Comparison of ENCODE assay signal across 20 cellular contexts in genomic region chr6:128598561-128598960, GRCh38.
DNase-seq lines count a peak whose midpoint lies in the region; ATAC-seq, FAIRE-seq and TF ChIP-seq lines count a peak whose summit lies in the region.
"Had no signal": no experiment of that assay in that cellular context is flagged by ENCODE, and none has a peak within 500 bp of the region (broad histone marks: within the 10 kb centered on the region; RNA-seq: fewer than 3 reads in every experiment).

No MANE protein-coding gene starts in this region.

- RAD21 ChIA-PET in GM12878 (lab: Charles Lee; ENCODE audit: unreplicated experiment) = no interaction called here

- no peak for TF ChIP-seq RAD21 in GM12878 (IDR thresholded peaks at IDR 0.05; ENCODE audit: insufficient read depth, low read depth, low read length)

- no peak overlapping the region for H3K4me3 Mint-ChIP-seq in activated T-cell treated with anti-CD3 and anti-CD28 coated beads, Interleukin-2, amount 50 U/mL, for 72 hours
- no peak overlapping the region for H3K4me3 Mint-ChIP-seq in stimulated activated naive CD8-positive, alpha-beta T cell treated with anti-CD3 and anti-CD28 coated beads, Interleukin-15, Interleukin-2, amounts not matched to agents 100 ng/mL and 50 ng/mL, for 24 hours
- H3K4me3 Mint-ChIP-seq: CD4-positive, alpha-beta T cell had no signal

- CTCF ChIA-PET in GM12878 (lab: Yijun Ruan, JAX) = no interaction called here

- peaks cover 46% of the 10 kb centered on the region for H3K27me3 Mint-ChIP-seq in activated T-cell treated with anti-CD3 and anti-CD28 coated beads, Interleukin-2, amount 50 U/mL, for 72 hours (ENCODE audit: low read depth)
- H3K27me3 Mint-ChIP-seq in stimulated activated naive CD8-positive, alpha-beta T cell treated with anti-CD3 and anti-CD28 coated beads, Interleukin-15, Interleukin-2, amounts not matched to agents 100 ng/mL and 50 ng/mL, for 24 hours = peaks cover 4% of the 10 kb centered on the region

- H4K20me1 ChIP-seq in GM12878 (ENCODE audit: control insufficient read depth, insufficient read depth) = no peaks in the 10 kb centered on the region

- TF ChIP-seq CTCF in GM12878 (IDR thresholded peaks at IDR 0.05 in 2 of 3, conservative IDR thresholded peaks at IDR 0.05 in 1 of 3; ENCODE audit: control insufficient read depth in 2 of 3, extremely low read depth in 1 of 3, insufficient read depth in 1 of 3, low read depth in 3 of 3, low read length in 3 of 3) = no peak

- no peaks in the 10 kb centered on the region for H3K36me3 Mint-ChIP-seq in activated T-cell treated with anti-CD3 and anti-CD28 coated beads, Interleukin-2, amount 50 U/mL, for 72 hours (ENCODE audit: insufficient read depth in 2 of 2)
- H3K36me3 Mint-ChIP-seq in stimulated activated naive CD8-positive, alpha-beta T cell treated with anti-CD3 and anti-CD28 coated beads, Interleukin-15, Interleukin-2, amounts not matched to agents 100 ng/mL and 50 ng/mL, for 24 hours (ENCODE audit: low read depth) = no peaks in the 10 kb centered on the region

- no peaks in the 10 kb centered on the region for H3K27me3 ChIP-seq in GM12878 (replicated peaks in 1 of 2; ENCODE audit: control insufficient read depth in 2 of 2, insufficient read depth in 2 of 2, low read length in 1 of 2)
- H3K27me3 ChIP-seq: vagina had no signal

- 32% methylated on average over 2 of the region's 2 CpGs for WGBS in GM12878 (ENCODE audit: insufficient coverage, insufficient replicate concordance, low lambda C conversion rate, missing lambda C conversion rate)

- H3K36me3 ChIP-seq in GM12878 (ENCODE audit: control insufficient read depth in 2 of 2, insufficient read depth in 2 of 2, low read length in 1 of 2) = no peaks in the 10 kb centered on the region
- H3K36me3 ChIP-seq: vagina had no signal

- H3K4me3 ChIP-seq in GM12878 = no peak overlapping the region
- H3K4me3 ChIP-seq: vagina had no signal

- SMC1A ChIA-PET in GM12878 (lab: Charles Lee; ENCODE audit: uncharacterized antibody, unreplicated experiment) = interaction anchor here (1.0 kb wide), 1 partner anchor 23 kb away, joined by 3 read pairs; no protein-coding TSS in a partner anchor

- no TSS peak for BruUV-seq in GM12878 (replicated peaks; lab: Mats Ljungman, UMichigan)

- no peak overlapping the region for H3K9ac ChIP-seq in GM12878 (ENCODE audit: control insufficient read depth, insufficient read depth, low read length)

- no peak overlapping the region for H3K4me2 ChIP-seq in GM12878 (ENCODE audit: control insufficient read depth, insufficient read depth)

- H3K79me2 ChIP-seq in GM12878 (ENCODE audit: control insufficient read depth, insufficient read depth, low read length) = no peaks in the 10 kb centered on the region

- H2AFZ ChIP-seq in GM12878 (ENCODE audit: control insufficient read depth, low read depth, low read length) = no peak overlapping the region

- peak; percentile 80 to 82 for ATAC-seq in activated T-cell treated with anti-CD3 and anti-CD28 coated beads, Interleukin-2, amount 50 U/mL, for 72 hours (replicated peaks in 1 of 2)
- ATAC-seq in HG02884 (IDR thresholded peaks at IDR 0.05; ENCODE audit: unreplicated experiment) = peak; percentile 35
- peak; percentile 24 for ATAC-seq in GM12878
- ATAC-seq in activated CD4-positive, CD25-positive, alpha-beta regulatory T cell treated with anti-CD3 and anti-CD28 coated beads, Interleukin-2, amount 50 U/mL, for 24 hours = no peak

- no peak for TF ChIP-seq POLR2A in GM12878 (IDR thresholded peaks at IDR 0.05; ENCODE audit: low read depth, low read length)

- no peaks in the 10 kb centered on the region for H3K9me3 ChIP-seq in GM12878 (replicated peaks; ENCODE audit: control insufficient read depth, insufficient read depth, low read length)
- H3K9me3 ChIP-seq: vagina had no signal

- no peak overlapping the region for H3K27ac Mint-ChIP-seq in activated T-cell treated with anti-CD3 and anti-CD28 coated beads, Interleukin-2, amount 50 U/mL, for 72 hours
- H3K27ac Mint-ChIP-seq in stimulated activated naive CD8-positive, alpha-beta T cell treated with anti-CD3 and anti-CD28 coated beads, Interleukin-15, Interleukin-2, amounts not matched to agents 100 ng/mL and 50 ng/mL, for 24 hours = peak overlapping the region; percentile 74
- H3K27ac Mint-ChIP-seq: activated T-helper 2 cell treated with anti-CD3 and anti-CD28 coated beads, Interferon-gamma antibody, Interleukin-2, Interleukin-4, amounts not matched to agents 10 μg/mL and 5 μg/mL and 100 μg/mL, durations not matched to agents 14 hours and 24 hours and 36 hours; CD4-positive, alpha-beta T cell had no signal

- in situ Hi-C loops in GM12878 (cut with MboI) = no loop called here

- no peaks in the 10 kb centered on the region for H3K9me3 Mint-ChIP-seq in activated T-cell treated with anti-CD3 and anti-CD28 coated beads, Interleukin-2, amount 50 U/mL, for 72 hours
- H3K9me3 Mint-ChIP-seq in stimulated activated naive CD8-positive, alpha-beta T cell treated with anti-CD3 and anti-CD28 coated beads, Interleukin-15, Interleukin-2, amounts not matched to agents 100 ng/mL and 50 ng/mL, for 24 hours = no peaks in the 10 kb centered on the region
- H3K9me3 Mint-ChIP-seq: activated T-helper 2 cell treated with anti-CD3 and anti-CD28 coated beads, Interferon-gamma antibody, Interleukin-2, Interleukin-4, amounts not matched to agents 10 μg/mL and 5 μg/mL and 100 μg/mL, durations not matched to agents 14 hours and 24 hours and 36 hours; CD4-positive, alpha-beta T cell had no signal

- no peaks in the 10 kb centered on the region for H3K4me1 ChIP-seq in GM12878 (ENCODE audit: control insufficient read depth, insufficient read depth, low read length)

- no peak for TF ChIP-seq EP300 in GM12878 (IDR thresholded peaks at IDR 0.05; ENCODE audit: borderline replicate concordance in 1 of 2, control insufficient read depth in 1 of 2, low read depth in 2 of 2, low read length in 2 of 2)

- no peak for DNase-seq in activated T-cell treated with anti-CD3 and anti-CD28 coated beads, Interleukin-2, amount 50 U/mL, for 72 hours
- no peak for DNase-seq in activated T-cell treated with anti-CD3 and anti-CD28 coated beads, Interleukin-2, amount 50 U/mL, for 1 hour
- DNase-seq in GM12878 (ENCODE audit: low read depth, low spot score) (no peak), GDM1 (lab: John Stamatoyannopoulos, UW) (no peak), GM03348 (ENCODE audit: low spot score) (no peak)
- DNase-seq: activated CD4-positive, alpha-beta T cell treated with anti-CD3 and anti-CD28 coated beads, Interleukin-2, amount 50 U/mL, for 48 hours; amygdala; CD4-positive, alpha-beta T cell; DMS79 treated with DMSO at 0.1 percent for 48 hours; midbrain; NCI-H2171 treated with DMSO at 0.1 percent for 48 hours; NCI-H82; stimulated activated CD4-positive, alpha-beta T cell treated with anti-CD3 and anti-CD28 coated beads, Interleukin-12 subunit alpha, Interleukin-12 subunit beta, amount 100 ng/mL, for 4 hours; stimulated activated naive CD4-positive, alpha-beta T cell had no signal

- POLR2A ChIA-PET in GM12878 (lab: Charles Lee) = no interaction called here

- no peak overlapping the region for H3K27ac ChIP-seq in GM12878 (ENCODE audit: control insufficient read depth, insufficient read depth)
- H3K27ac ChIP-seq: vagina had no signal

- peaks cover 36% of the 10 kb centered on the region for H3K4me1 Mint-ChIP-seq in activated T-cell treated with anti-CD3 and anti-CD28 coated beads, Interleukin-2, amount 50 U/mL, for 72 hours (ENCODE audit: low read depth)
- H3K4me1 Mint-ChIP-seq in stimulated activated naive CD8-positive, alpha-beta T cell treated with anti-CD3 and anti-CD28 coated beads, Interleukin-15, Interleukin-2, amounts not matched to agents 100 ng/mL and 50 ng/mL, for 24 hours (ENCODE audit: low read depth) = peaks cover 46% of the 10 kb centered on the region

- intact Hi-C loops in GM12878 (cut with micrococcal nuclease; ENCODE audit: unreplicated experiment) = no loop called here

- FAIRE-seq in GM12878 (lab: Jason Lieb, UNC) = no peak
- FAIRE-seq: RCC 7860 had no signal

TF ChIP-seq in GM12878, 131 proteins besides CTCF, POLR2A, EP300 and RAD21:
- TF ChIP-seq, protein P1, sequence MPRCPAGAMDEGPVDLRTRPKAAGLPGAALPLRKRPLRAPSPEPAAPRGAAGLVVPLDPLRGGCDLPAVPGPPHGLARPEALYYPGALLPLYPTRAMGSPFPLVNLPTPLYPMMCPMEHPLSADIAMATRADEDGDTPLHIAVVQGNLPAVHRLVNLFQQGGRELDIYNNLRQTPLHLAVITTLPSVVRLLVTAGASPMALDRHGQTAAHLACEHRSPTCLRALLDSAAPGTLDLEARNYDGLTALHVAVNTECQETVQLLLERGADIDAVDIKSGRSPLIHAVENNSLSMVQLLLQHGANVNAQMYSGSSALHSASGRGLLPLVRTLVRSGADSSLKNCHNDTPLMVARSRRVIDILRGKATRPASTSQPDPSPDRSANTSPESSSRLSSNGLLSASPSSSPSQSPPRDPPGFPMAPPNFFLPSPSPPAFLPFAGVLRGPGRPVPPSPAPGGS (IDR thresholded peaks at IDR 0.05; ENCODE audit: borderline replicate concordance, insufficient read depth, low read depth, low read length, poor library complexity, severe bottlenecking) = no peak
- TF ChIP-seq IRF4 (IDR thresholded peaks at IDR 0.05; ENCODE audit: low read depth, low read length) (0 out of 2 replicates have a peak, but pooled peaks have one; percentile 18), CHD4 (IDR thresholded peaks at IDR 0.05) (no peak), EED (IDR thresholded peaks at IDR 0.05; ENCODE audit: low read depth) (0 out of 2 replicates have a peak, but pooled peaks have one; percentile 15), POU2F2 (IDR thresholded peaks at IDR 0.05; ENCODE audit: borderline replicate concordance, low read depth, low read length) (no peak)

Comparison
In these comparisons a context has a peak if more than half of its experiments do, and no peak if none do; other contexts are left out.
1. ATAC-seq: peak in activated T-cell treated with anti-CD3 and anti-CD28 coated beads, Interleukin-2, amount 50 U/mL, for 72 hours (2 of 2), HG02884 (single experiment) and GM12878 (single experiment); none in activated CD4-positive, CD25-positive, alpha-beta regulatory T cell treated with anti-CD3 and anti-CD28 coated beads, Interleukin-2, amount 50 U/mL, for 24 hours (0 of 2).